Comparison of ENCODE assay signal across 2 cellular contexts in genomic region chr1:227312364-227313025, GRCh38.
TF ChIP-seq lines count a peak whose summit lies in the region.

No MANE protein-coding gene starts in this region.

TF ChIP-seq in SK-N-SH, 30 proteins besides CTCF, POLR2A, EP300 and RAD21 (continued from another document):
- no peak for TF ChIP-seq IRF3 (IDR thresholded peaks at IDR 0.05; ENCODE audit: low read depth, low read length)
- TF ChIP-seq TCF12 (IDR thresholded peaks at IDR 0.05): no peak
- TF ChIP-seq, protein P1, sequence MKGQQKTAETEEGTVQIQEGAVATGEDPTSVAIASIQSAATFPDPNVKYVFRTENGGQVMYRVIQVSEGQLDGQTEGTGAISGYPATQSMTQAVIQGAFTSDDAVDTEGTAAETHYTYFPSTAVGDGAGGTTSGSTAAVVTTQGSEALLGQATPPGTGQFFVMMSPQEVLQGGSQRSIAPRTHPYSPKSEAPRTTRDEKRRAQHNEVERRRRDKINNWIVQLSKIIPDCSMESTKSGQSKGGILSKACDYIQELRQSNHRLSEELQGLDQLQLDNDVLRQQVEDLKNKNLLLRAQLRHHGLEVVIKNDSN (IDR thresholded peaks at IDR 0.05; ENCODE audit: borderline replicate concordance, low read depth): no peak

TF ChIP-seq in SK-N-SH treated with all-trans-retinoic acid at 6 μM for 48 hours, 23 proteins besides CTCF, POLR2A, EP300 and RAD21 (continued from another document):
- TF ChIP-seq, protein P2, sequence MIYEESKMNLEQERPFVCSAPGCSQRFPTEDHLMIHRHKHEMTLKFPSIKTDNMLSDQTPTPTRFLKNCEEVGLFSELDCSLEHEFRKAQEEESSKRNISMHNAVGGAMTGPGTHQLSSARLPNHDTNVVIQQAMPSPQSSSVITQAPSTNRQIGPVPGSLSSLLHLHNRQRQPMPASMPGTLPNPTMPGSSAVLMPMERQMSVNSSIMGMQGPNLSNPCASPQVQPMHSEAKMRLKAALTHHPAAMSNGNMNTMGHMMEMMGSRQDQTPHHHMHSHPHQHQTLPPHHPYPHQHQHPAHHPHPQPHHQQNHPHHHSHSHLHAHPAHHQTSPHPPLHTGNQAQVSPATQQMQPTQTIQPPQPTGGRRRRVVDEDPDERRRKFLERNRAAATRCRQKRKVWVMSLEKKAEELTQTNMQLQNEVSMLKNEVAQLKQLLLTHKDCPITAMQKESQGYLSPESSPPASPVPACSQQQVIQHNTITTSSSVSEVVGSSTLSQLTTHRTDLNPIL (CRISPR knock-in tag; IDR thresholded peaks at IDR 0.05; ENCODE audit: low read depth): no peak
- no peak for TF ChIP-seq POU6F1 (CRISPR knock-in tag; IDR thresholded peaks at IDR 0.05; ENCODE audit: borderline replicate concordance, low read depth)
- no peak for TF ChIP-seq CSRNP3 (CRISPR knock-in tag; IDR thresholded peaks at IDR 0.05)
- TF ChIP-seq, protein P3, sequence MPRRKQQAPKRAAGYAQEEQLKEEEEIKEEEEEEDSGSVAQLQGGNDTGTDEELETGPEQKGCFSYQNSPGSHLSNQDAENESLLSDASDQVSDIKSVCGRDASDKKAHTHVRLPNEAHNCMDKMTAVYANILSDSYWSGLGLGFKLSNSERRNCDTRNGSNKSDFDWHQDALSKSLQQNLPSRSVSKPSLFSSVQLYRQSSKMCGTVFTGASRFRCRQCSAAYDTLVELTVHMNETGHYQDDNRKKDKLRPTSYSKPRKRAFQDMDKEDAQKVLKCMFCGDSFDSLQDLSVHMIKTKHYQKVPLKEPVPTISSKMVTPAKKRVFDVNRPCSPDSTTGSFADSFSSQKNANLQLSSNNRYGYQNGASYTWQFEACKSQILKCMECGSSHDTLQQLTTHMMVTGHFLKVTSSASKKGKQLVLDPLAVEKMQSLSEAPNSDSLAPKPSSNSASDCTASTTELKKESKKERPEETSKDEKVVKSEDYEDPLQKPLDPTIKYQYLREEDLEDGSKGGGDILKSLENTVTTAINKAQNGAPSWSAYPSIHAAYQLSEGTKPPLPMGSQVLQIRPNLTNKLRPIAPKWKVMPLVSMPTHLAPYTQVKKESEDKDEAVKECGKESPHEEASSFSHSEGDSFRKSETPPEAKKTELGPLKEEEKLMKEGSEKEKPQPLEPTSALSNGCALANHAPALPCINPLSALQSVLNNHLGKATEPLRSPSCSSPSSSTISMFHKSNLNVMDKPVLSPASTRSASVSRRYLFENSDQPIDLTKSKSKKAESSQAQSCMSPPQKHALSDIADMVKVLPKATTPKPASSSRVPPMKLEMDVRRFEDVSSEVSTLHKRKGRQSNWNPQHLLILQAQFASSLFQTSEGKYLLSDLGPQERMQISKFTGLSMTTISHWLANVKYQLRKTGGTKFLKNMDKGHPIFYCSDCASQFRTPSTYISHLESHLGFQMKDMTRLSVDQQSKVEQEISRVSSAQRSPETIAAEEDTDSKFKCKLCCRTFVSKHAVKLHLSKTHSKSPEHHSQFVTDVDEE (CRISPR knock-in tag; IDR thresholded peaks at IDR 0.05): no peak
